In the genomic region with DNA sequence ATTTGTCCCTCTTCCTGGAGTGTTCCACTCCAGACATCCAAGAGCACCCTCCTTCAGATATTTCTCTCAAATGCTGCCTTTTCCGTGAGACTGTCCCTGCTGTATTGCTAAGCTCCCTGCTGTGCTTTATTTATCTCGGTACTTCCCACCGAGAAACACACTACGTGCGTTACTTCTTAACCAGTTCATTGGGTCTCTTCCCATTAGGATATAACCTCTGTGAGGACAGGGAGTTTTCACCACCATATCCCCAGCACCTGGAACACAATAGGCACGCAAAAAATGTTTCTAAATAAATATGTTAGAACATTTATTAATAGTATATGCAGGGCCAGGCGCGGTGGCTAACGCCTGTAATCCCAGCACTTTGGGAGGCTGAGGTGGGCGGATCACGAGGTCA, we compare ENCODE assay signal across 36 cellular contexts.
"Had no signal": no experiment of that assay in that cellular context is flagged by ENCODE, and none has a peak within 500 bp of the region (broad histone marks: within the 10 kb centered on the region; RNA-seq: fewer than 3 reads in every experiment).

No MANE protein-coding gene starts in this region.

- DNase-seq: activated CD4-positive, alpha-beta memory T cell treated with anti-CD3 and anti-CD28 coated beads, Interleukin-2, amount 10 ng/mL, durations not matched to agents 7 days and 5 days; activated CD4-positive, alpha-beta T cell treated with anti-CD3 and anti-CD28 coated beads for 1 hour; activated CD4-positive, alpha-beta T cell treated with anti-CD3 and anti-CD28 coated beads for 36 hours; activated CD4-positive, alpha-beta T cell treated with anti-CD3 and anti-CD28 coated beads for 48 hours; activated CD4-positive, alpha-beta T cell treated with anti-CD3 and anti-CD28 coated beads, Interleukin-2, amount 10 ng/mL, durations not matched to agents 7 days and 5 days; activated CD4-positive, alpha-beta T cell treated with anti-CD3 and anti-CD28 coated beads, Interleukin-2, amount 50 U/mL, for 48 hours; activated CD4-positive, CD25-positive, alpha-beta regulatory T cell; activated CD8-positive, alpha-beta memory T cell treated with anti-CD3 and anti-CD28 coated beads for 24 hours; activated CD8-positive, alpha-beta memory T cell treated with anti-CD3 and anti-CD28 coated beads, Interleukin-2, amount 10 ng/mL, durations not matched to agents 7 days and 5 days; activated CD8-positive, alpha-beta memory T cell treated with anti-CD3 and anti-CD28 coated beads, Interleukin-2, amount 50 U/mL, for 48 hours; activated CD8-positive, alpha-beta T cell treated with anti-CD3 and anti-CD28 coated beads, Interleukin-2, amount 10 ng/mL, durations not matched to agents 7 days and 5 days; activated effector memory CD4-positive, alpha-beta T cell treated with Interleukin-2 at 50 U/mL for 16 hours; activated gamma-delta T cell; activated naive CD4-positive, alpha-beta T cell treated with anti-CD3 and anti-CD28 coated beads, Interleukin-2, amount 10 ng/mL, durations not matched to agents 7 days and 5 days; activated naive CD4-positive, alpha-beta T cell treated with Interleukin-2 at 50 U/mL for 16 hours; activated naive CD8-positive, alpha-beta T cell treated with anti-CD3 and anti-CD28 coated beads, Interleukin-2, amount 10 ng/mL, durations not matched to agents 7 days and 5 days; activated naive CD8-positive, alpha-beta T cell treated with anti-CD3 and anti-CD28 coated beads, Interleukin-2, amount 50 U/mL, for 24 hours; activated T-cell treated with anti-CD3 and anti-CD28 coated beads, Interleukin-2, amount 50 U/mL, for 24 hours; activated T-cell treated with anti-CD3 and anti-CD28 coated beads, Interleukin-2, amount 50 U/mL, for 48 hours; amygdala; anterior cingulate cortex; body of pancreas; brain microvascular endothelial cell; central memory CD4-positive, alpha-beta T cell; T-helper 1 cell; T-helper 2 cell; T-helper 9 cell had no signal

- H3K4me3 Mint-ChIP-seq: activated CD4-positive, alpha-beta memory T cell treated with anti-CD3 and anti-CD28 coated beads, Interleukin-2, amount 10 ng/mL, durations not matched to agents 7 days and 5 days; activated CD4-positive, alpha-beta T cell treated with anti-CD3 and anti-CD28 coated beads for 36 hours; activated CD4-positive, alpha-beta T cell treated with anti-CD3 and anti-CD28 coated beads, Interleukin-2, amount 10 ng/mL, durations not matched to agents 7 days and 5 days; activated CD8-positive, alpha-beta memory T cell treated with anti-CD3 and anti-CD28 coated beads, Interleukin-2, amount 10 ng/mL, durations not matched to agents 7 days and 5 days; activated CD8-positive, alpha-beta T cell treated with anti-CD3 and anti-CD28 coated beads, Interleukin-2, amount 10 ng/mL, durations not matched to agents 7 days and 5 days; activated naive CD4-positive, alpha-beta T cell treated with anti-CD3 and anti-CD28 coated beads, Interleukin-2, amount 10 ng/mL, durations not matched to agents 7 days and 5 days; activated naive CD4-positive, alpha-beta T cell treated with anti-CD3 and anti-CD28 coated beads, Interleukin-2, amount 50 U/mL, for 24 hours; activated naive CD8-positive, alpha-beta T cell; activated naive CD8-positive, alpha-beta T cell treated with anti-CD3 and anti-CD28 coated beads, Interleukin-2, amount 10 ng/mL, durations not matched to agents 7 days and 5 days; activated naive CD8-positive, alpha-beta T cell treated with anti-CD3 and anti-CD28 coated beads, Interleukin-2, amount 50 U/mL, for 24 hours; activated T-cell treated with anti-CD3 and anti-CD28 coated beads, Interleukin-2, amount 50 U/mL, for 24 hours; T-helper 1 cell treated with Interleukin-12 subunit alpha and Interleukin-12 subunit beta and Interleukin-4 antibody, amounts not matched to agents 30 μg/mL and 1 μg/mL, for 36 hours; T-helper 2 cell treated with Interferon-gamma antibody and Interleukin-4, amounts not matched to agents 5 μg/mL and 100 μg/mL, for 36 hours had no signal

- H3K4me1 ChIP-seq: ascending aorta, body of pancreas, breast epithelium had no signal

- ATAC-seq: activated CD4-positive, alpha-beta T cell treated with anti-CD3 and anti-CD28 coated beads for 36 hours; activated CD4-positive, CD25-positive, alpha-beta regulatory T cell treated with anti-CD3 and anti-CD28 coated beads, Interleukin-2, amount 50 U/mL, for 24 hours; activated CD8-positive, alpha-beta memory T cell treated with anti-CD3 and anti-CD28 coated beads, Interleukin-2, amount 10 ng/mL, durations not matched to agents 7 days and 5 days; activated CD8-positive, alpha-beta T cell treated with anti-CD3 and anti-CD28 coated beads, Interleukin-2, amount 10 ng/mL, durations not matched to agents 7 days and 5 days; activated naive CD8-positive, alpha-beta T cell treated with anti-CD3 and anti-CD28 coated beads, Interleukin-2, amount 50 U/mL, for 24 hours; body of pancreas had no signal

- H3K4me1 Mint-ChIP-seq: activated CD4-positive, alpha-beta memory T cell treated with anti-CD3 and anti-CD28 coated beads, Interleukin-2, amount 10 ng/mL, durations not matched to agents 7 days and 5 days; activated CD4-positive, alpha-beta T cell treated with anti-CD3 and anti-CD28 coated beads for 36 hours; activated CD4-positive, alpha-beta T cell treated with anti-CD3 and anti-CD28 coated beads, Interleukin-2, amount 10 ng/mL, durations not matched to agents 7 days and 5 days; activated CD8-positive, alpha-beta memory T cell treated with anti-CD3 and anti-CD28 coated beads, Interleukin-2, amount 10 ng/mL, durations not matched to agents 7 days and 5 days; activated naive CD4-positive, alpha-beta T cell treated with anti-CD3 and anti-CD28 coated beads, Interleukin-2, amount 10 ng/mL, durations not matched to agents 7 days and 5 days; activated naive CD4-positive, alpha-beta T cell treated with anti-CD3 and anti-CD28 coated beads, Interleukin-2, amount 50 U/mL, for 24 hours; activated naive CD8-positive, alpha-beta T cell treated with anti-CD3 and anti-CD28 coated beads, Interleukin-2, amount 10 ng/mL, durations not matched to agents 7 days and 5 days; activated naive CD8-positive, alpha-beta T cell treated with anti-CD3 and anti-CD28 coated beads, Interleukin-2, amount 50 U/mL, for 24 hours had no signal

- H3K4me3 ChIP-seq: ascending aorta, body of pancreas, breast epithelium had no signal

- H3K27ac Mint-ChIP-seq: activated CD4-positive, alpha-beta memory T cell treated with anti-CD3 and anti-CD28 coated beads, Interleukin-2, amount 10 ng/mL, durations not matched to agents 7 days and 5 days; activated CD4-positive, alpha-beta T cell treated with anti-CD3 and anti-CD28 coated beads for 36 hours; activated CD4-positive, alpha-beta T cell treated with anti-CD3 and anti-CD28 coated beads, Interleukin-2, amount 10 ng/mL, durations not matched to agents 7 days and 5 days; activated CD8-positive, alpha-beta memory T cell treated with anti-CD3 and anti-CD28 coated beads, Interleukin-2, amount 10 ng/mL, durations not matched to agents 7 days and 5 days; activated CD8-positive, alpha-beta T cell treated with anti-CD3 and anti-CD28 coated beads, Interleukin-2, amount 10 ng/mL, durations not matched to agents 7 days and 5 days; activated naive CD4-positive, alpha-beta T cell treated with anti-CD3 and anti-CD28 coated beads, Interleukin-2, amount 10 ng/mL, durations not matched to agents 7 days and 5 days; activated naive CD4-positive, alpha-beta T cell treated with anti-CD3 and anti-CD28 coated beads, Interleukin-2, amount 50 U/mL, for 24 hours; activated naive CD8-positive, alpha-beta T cell; activated naive CD8-positive, alpha-beta T cell treated with anti-CD3 and anti-CD28 coated beads, Interleukin-2, amount 10 ng/mL, durations not matched to agents 7 days and 5 days; activated naive CD8-positive, alpha-beta T cell treated with anti-CD3 and anti-CD28 coated beads, Interleukin-2, amount 50 U/mL, for 24 hours; activated T-cell treated with anti-CD3 and anti-CD28 coated beads, Interleukin-2, amount 50 U/mL, for 24 hours; activated T-helper 2 cell treated with anti-CD3 and anti-CD28 coated beads, Interferon-gamma antibody, Interleukin-2, Interleukin-4, amounts not matched to agents 10 μg/mL and 5 μg/mL and 100 μg/mL, durations not matched to agents 14 hours and 24 hours and 36 hours; T-helper 1 cell treated with Interleukin-12 subunit alpha and Interleukin-12 subunit beta and Interleukin-4 antibody, amounts not matched to agents 30 μg/mL and 1 μg/mL, for 36 hours; T-helper 2 cell treated with Interferon-gamma antibody and Interleukin-4, amounts not matched to agents 5 μg/mL and 100 μg/mL, for 36 hours had no signal

- H3K36me3 Mint-ChIP-seq: activated CD8-positive, alpha-beta memory T cell treated with anti-CD3 and anti-CD28 coated beads, Interleukin-2, amount 10 ng/mL, durations not matched to agents 7 days and 5 days; activated naive CD4-positive, alpha-beta T cell treated with anti-CD3 and anti-CD28 coated beads, Interleukin-2, amount 10 ng/mL, durations not matched to agents 7 days and 5 days; activated naive CD4-positive, alpha-beta T cell treated with anti-CD3 and anti-CD28 coated beads, Interleukin-2, amount 50 U/mL, for 24 hours; activated naive CD8-positive, alpha-beta T cell; activated naive CD8-positive, alpha-beta T cell treated with anti-CD3 and anti-CD28 coated beads, Interleukin-2, amount 10 ng/mL, durations not matched to agents 7 days and 5 days had no signal

- H3K27me3 ChIP-seq: ascending aorta, body of pancreas, brain microvascular endothelial cell, breast epithelium had no signal

- H3K36me3 ChIP-seq: ascending aorta, brain microvascular endothelial cell, breast epithelium had no signal

- H3K27ac ChIP-seq: ascending aorta, body of pancreas, brain microvascular endothelial cell, breast epithelium, VCaP had no signal

- H3K9me3 ChIP-seq: ascending aorta, body of pancreas, breast epithelium had no signal

- H3K27me3 Mint-ChIP-seq: activated CD4-positive, alpha-beta memory T cell treated with anti-CD3 and anti-CD28 coated beads, Interleukin-2, amount 10 ng/mL, durations not matched to agents 7 days and 5 days; activated CD4-positive, alpha-beta T cell treated with anti-CD3 and anti-CD28 coated beads for 36 hours; activated CD4-positive, alpha-beta T cell treated with anti-CD3 and anti-CD28 coated beads, Interleukin-2, amount 10 ng/mL, durations not matched to agents 7 days and 5 days; activated CD8-positive, alpha-beta memory T cell treated with anti-CD3 and anti-CD28 coated beads, Interleukin-2, amount 10 ng/mL, durations not matched to agents 7 days and 5 days; activated naive CD4-positive, alpha-beta T cell treated with anti-CD3 and anti-CD28 coated beads, Interleukin-2, amount 10 ng/mL, durations not matched to agents 7 days and 5 days; activated naive CD8-positive, alpha-beta T cell treated with anti-CD3 and anti-CD28 coated beads, Interleukin-2, amount 10 ng/mL, durations not matched to agents 7 days and 5 days; activated naive CD8-positive, alpha-beta T cell treated with anti-CD3 and anti-CD28 coated beads, Interleukin-2, amount 50 U/mL, for 24 hours; activated T-cell treated with anti-CD3 and anti-CD28 coated beads, Interleukin-2, amount 50 U/mL, for 24 hours had no signal

- H3K9me3 Mint-ChIP-seq: activated CD4-positive, alpha-beta memory T cell treated with anti-CD3 and anti-CD28 coated beads, Interleukin-2, amount 10 ng/mL, durations not matched to agents 7 days and 5 days; activated CD4-positive, alpha-beta T cell treated with anti-CD3 and anti-CD28 coated beads, Interleukin-2, amount 10 ng/mL, durations not matched to agents 7 days and 5 days; activated naive CD8-positive, alpha-beta T cell treated with anti-CD3 and anti-CD28 coated beads, Interleukin-2, amount 50 U/mL, for 24 hours; activated T-helper 2 cell treated with anti-CD3 and anti-CD28 coated beads, Interferon-gamma antibody, Interleukin-2, Interleukin-4, amounts not matched to agents 10 μg/mL and 5 μg/mL and 100 μg/mL, durations not matched to agents 14 hours and 24 hours and 36 hours; T-helper 1 cell treated with Interleukin-12 subunit alpha and Interleukin-12 subunit beta and Interleukin-4 antibody, amounts not matched to agents 30 μg/mL and 1 μg/mL, for 36 hours; T-helper 2 cell treated with Interferon-gamma antibody and Interleukin-4, amounts not matched to agents 5 μg/mL and 100 μg/mL, for 36 hours had no signal
